1 cellular context compared by ENCODE assay signal in the genomic region with DNA sequence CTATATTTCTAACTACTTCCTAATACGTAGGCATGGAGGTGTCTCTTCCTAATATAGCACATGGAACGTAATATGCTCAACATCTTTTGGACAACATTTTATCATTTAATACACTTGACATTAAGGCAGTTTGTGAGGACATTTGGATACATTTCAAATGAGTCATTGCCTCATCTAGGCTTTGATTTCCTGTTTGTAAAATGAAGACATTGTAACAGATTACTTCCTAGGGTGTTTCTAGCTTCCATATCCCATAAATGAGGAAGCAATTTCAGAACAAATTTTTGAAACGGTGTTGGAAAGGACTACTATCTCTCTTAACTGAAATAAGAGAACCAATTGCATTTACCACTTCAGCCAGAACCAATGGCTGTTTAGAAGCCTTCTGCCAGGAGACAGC.
A peak's percentile ranks its signal among the peaks of the same experiment; 100 is the strongest.
TF ChIP-seq lines count a peak whose summit lies in the region.

No MANE protein-coding gene starts in this region.

TF ChIP-seq in endothelial cell of umbilical vein, 7 proteins besides CTCF, POLR2A, EP300 and RAD21:
- TF ChIP-seq, protein P1, sequence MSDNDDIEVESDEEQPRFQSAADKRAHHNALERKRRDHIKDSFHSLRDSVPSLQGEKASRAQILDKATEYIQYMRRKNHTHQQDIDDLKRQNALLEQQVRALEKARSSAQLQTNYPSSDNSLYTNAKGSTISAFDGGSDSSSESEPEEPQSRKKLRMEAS (IDR thresholded peaks at IDR 0.05; ENCODE audit: insufficient read depth, insufficient read length) = no peak
- peak; percentile 33 for TF ChIP-seq JUN (IDR thresholded peaks at IDR 0.05; ENCODE audit: borderline replicate concordance, insufficient read depth, insufficient read length, low read depth)
- no peak for TF ChIP-seq GATA2 (IDR thresholded peaks at IDR 0.05; ENCODE audit: insufficient read depth, insufficient read length, low read depth, low read length)
- peak; percentile 57 for TF ChIP-seq FOS (IDR thresholded peaks at IDR 0.05; ENCODE audit: borderline replicate concordance, insufficient read depth, low read length)
- TF ChIP-seq MYC (IDR thresholded peaks at IDR 0.05; ENCODE audit: low read depth, low read length) = no peak
- no peak for TF ChIP-seq EZH2 (IDR thresholded peaks at IDR 0.05; ENCODE audit: borderline replicate concordance, low read depth, low read length, severe bottlenecking)
- TF ChIP-seq POLR2AphosphoS5 (IDR thresholded peaks at IDR 0.05; ENCODE audit: insufficient read depth, low read depth, low read length) = no peak
TF ChIP-seq in endothelial cell of umbilical vein: peak in this region for 2.
